ENCODE assay signal across 9 cellular contexts in genomic region chr3:106183762-106184391, GRCh38.
DNase-seq lines count a peak whose midpoint lies in the region; ATAC-seq and TF ChIP-seq lines count a peak whose summit lies in the region.
"Had no signal": no experiment of that assay in that cellular context is flagged by ENCODE, and none has a peak within 500 bp of the region (broad histone marks: within the 10 kb centered on the region; RNA-seq: fewer than 3 reads in every experiment).

No MANE protein-coding gene starts in this region.

- H3K27me3 ChIP-seq in foreskin keratinocyte = no peaks in the 10 kb centered on the region

- ATAC-seq in foreskin keratinocyte (peak; percentile 73), HG03097 (IDR thresholded peaks at IDR 0.05; ENCODE audit: low FRiP score, unreplicated experiment) (no peak)

- peak; percentile 17 for DNase-seq in ELF-1 (ENCODE audit: low read depth, low spot score)
- peak; percentile 8 for DNase-seq in H4 (ENCODE audit: low spot score)
- DNase-seq in NCI-H69 (lab: John Stamatoyannopoulos, UW) = peak; percentile 62
- peak; percentile 72 to 84 for DNase-seq in foreskin keratinocyte
- no peak for DNase-seq in NK-92 treated with Interleukin-12 subunit alpha and Interleukin-12 subunit beta, amount 100 ng/mL, for 24 hours (lab: John Stamatoyannopoulos, UW)
- no peak for DNase-seq in hepatic stellate cell (ENCODE audit: low spot score)
- DNase-seq in NCI-H2227 (lab: John Stamatoyannopoulos, UW; ENCODE audit: unreplicated experiment) = no peak
- DNase-seq: posterior cingulate gyrus had no signal

- no peaks in the 10 kb centered on the region for H3K4me1 ChIP-seq in foreskin keratinocyte

- no peak for TF ChIP-seq CTCF in foreskin keratinocyte (conservative IDR thresholded peaks at IDR 0.05)

- no peak overlapping the region for H3K27ac ChIP-seq in foreskin keratinocyte

Comparison
In these comparisons a context has a peak if more than half of its experiments do, and no peak if none do; other contexts are left out.
1. DNase-seq: peak in ELF-1 (single experiment), H4 (single experiment), NCI-H69 (single experiment) and foreskin keratinocyte (2 of 2); none in NK-92 treated with Interleukin-12 subunit alpha and Interleukin-12 subunit beta, amount 100 ng/mL, for 24 hours (single experiment), hepatic stellate cell (single experiment) and NCI-H2227 (single experiment).